9 cellular contexts compared by ENCODE assay signal in genomic region chr16:22775220-22775912, GRCh38. TPM values are rescaled to one million over a fixed set of nuclear protein-coding genes. Genes with fewer than 3 reads are reported as not detected.
"Had no signal": no experiment of that assay in that cellular context is flagged by ENCODE, and none has a peak within 500 bp of the region (broad histone marks: within the 10 kb centered on the region; RNA-seq: fewer than 3 reads in every experiment).

No MANE protein-coding gene starts in this region.

- H3K36me3 Mint-ChIP-seq: IgD-negative memory B cell had no signal

- H3K9me3 ChIP-seq: HAP-1 had no signal

- H3K4me3 Mint-ChIP-seq: HFFc6, IgD-negative memory B cell had no signal

- H3K4me1 Mint-ChIP-seq: IgD-negative memory B cell had no signal

- H3K27ac ChIP-seq: GM23248 had no signal

- H3K4me3 ChIP-seq: GM23248, HAP-1 had no signal

- H3K9me3 Mint-ChIP-seq: HFFc6, IgD-negative memory B cell had no signal

- FAIRE-seq: HTR-8/SVneo had no signal

- ATAC-seq: HCT116 had no signal

- DNase-seq: GM23248, H7, HFFc6, KBM-7 had no signal

- H3K27ac Mint-ChIP-seq: HFFc6, IgD-negative memory B cell had no signal

- H3K36me3 ChIP-seq: HAP-1 had no signal

- H2AFZ ChIP-seq: GM23248 had no signal

- H3K4me1 ChIP-seq: HAP-1 had no signal

- H3K9ac ChIP-seq: GM23248 had no signal

RNA-seq across cellular contexts. Expression of gene HS3ST2, which starts 38.6 kb away (rescaled TPM):
- total RNA-seq: GM23248, HFFc6, HT-29 had no signal
- polyA plus RNA-seq: GM23248, IgD-negative memory B cell had no signal
